Comparison of ENCODE assay signal across 8 cellular contexts in genomic region chr4:174522183-174523002, GRCh38. TPM values are rescaled to one million over a fixed set of nuclear protein-coding genes. Genes with fewer than 3 reads are reported as not detected.
DNase-seq lines count a peak whose midpoint lies in the region; TF ChIP-seq lines count a peak whose summit lies in the region.

Gene HPGD (minus strand): TSS chr4:174522488. CDS start chr4:174522451, 37 bp downstream.

- no peak within 1 kb of the TSS for H3K18ac ChIP-seq in mesendoderm (ENCODE audit: low read length)

- CTCF ChIA-PET in HEK293 (lab: Yijun Ruan, JAX): interaction anchor here (0.6 kb wide), 1 partner anchor 219 kb away, joined by 3 read pairs; no protein-coding TSS in a partner anchor
- CTCF ChIA-PET in activated CD4-positive, alpha-beta T cell treated with anti-CD3 and anti-CD28 coated beads, Interleukin-2, amount 10 ng/mL, durations not matched to agents 7 days and 5 days (lab: Charles Lee): no interaction called here

- H3K27me3 ChIP-seq in ectodermal cell (ENCODE audit: control insufficient read depth, insufficient read depth, low read length, poor library complexity, severe bottlenecking) (peaks cover 41% of the 10 kb centered on the region), mesendoderm (ENCODE audit: insufficient read depth, low read length, poor library complexity) (no peaks in the 10 kb centered on the region)

- no peaks in the 10 kb centered on the region for H3K36me3 Mint-ChIP-seq in activated CD4-positive, alpha-beta T cell treated with anti-CD3 and anti-CD28 coated beads, Interleukin-2, amount 10 ng/mL, durations not matched to agents 7 days and 5 days (ENCODE audit: low read depth)

- H2BK120ac ChIP-seq in mesendoderm (ENCODE audit: low read depth, low read length): no peak within 1 kb of the TSS

- H3K4me1 ChIP-seq in HEK293 (ENCODE audit: control insufficient read depth, insufficient read depth, low read length) (no peaks in the 10 kb centered on the region; the same call in 1 of the 2 replicates), ectodermal cell (ENCODE audit: control insufficient read depth, insufficient read depth, low read length) (peaks cover 11% of the 10 kb centered on the region), mesendoderm (ENCODE audit: control insufficient read depth, low read depth, low read length) (no peaks in the 10 kb centered on the region)

- peak within 1 kb of the TSS; percentile 46 for H3K9ac ChIP-seq in mesendoderm (ENCODE audit: low read length)

- no peak within 1 kb of the TSS for H2BK5ac ChIP-seq in mesendoderm (ENCODE audit: low read length)

- no peak within 1 kb of the TSS for H4K8ac ChIP-seq in mesendoderm (ENCODE audit: low read depth, low read length)

- H3K4me2 ChIP-seq in mesendoderm (ENCODE audit: low read length): peak within 1 kb of the TSS; percentile 30

- H3K27me3 Mint-ChIP-seq in activated CD4-positive, alpha-beta T cell treated with anti-CD3 and anti-CD28 coated beads, Interleukin-2, amount 10 ng/mL, durations not matched to agents 7 days and 5 days: peaks cover 40% of the 10 kb centered on the region

- H3K36me3 ChIP-seq in HEK293 (ENCODE audit: control insufficient read depth in 2 of 2, insufficient read depth in 1 of 2, low read length in 2 of 2) (no peaks in the 10 kb centered on the region), ectodermal cell (ENCODE audit: control insufficient read depth, insufficient read depth, low read length) (no peaks in the 10 kb centered on the region), mesendoderm (ENCODE audit: control insufficient read depth, insufficient read depth, low read length) (no peaks in the 10 kb centered on the region)

- H3K27ac Mint-ChIP-seq in activated CD4-positive, alpha-beta T cell treated with anti-CD3 and anti-CD28 coated beads, Interleukin-2, amount 10 ng/mL, durations not matched to agents 7 days and 5 days: peak within 1 kb of the TSS; percentile 82

- H3K4me3 ChIP-seq in HEK293 (ENCODE audit: low read depth, low read length): peak within 1 kb of the TSS; percentile 52
- peak within 1 kb of the TSS; percentile 56 for H3K4me3 ChIP-seq in ectodermal cell (ENCODE audit: insufficient read depth, low read depth, low read length)
- peak within 1 kb of the TSS; percentile 50 for H3K4me3 ChIP-seq in mesendoderm (ENCODE audit: low read length)

- H3K4me1 Mint-ChIP-seq in activated CD4-positive, alpha-beta T cell treated with anti-CD3 and anti-CD28 coated beads, Interleukin-2, amount 10 ng/mL, durations not matched to agents 7 days and 5 days: peaks cover 23% of the 10 kb centered on the region

- no peak within 1 kb of the TSS for H2BK15ac ChIP-seq in mesendoderm (replicated peaks; ENCODE audit: low read depth)

- no peaks in the 10 kb centered on the region for H3K9me3 ChIP-seq in HEK293 (ENCODE audit: control insufficient read depth, insufficient read depth, low read depth, low read length)
- H3K9me3 ChIP-seq in ectodermal cell (ENCODE audit: control insufficient read depth, low read length): no peaks in the 10 kb centered on the region

- H3K4me3 Mint-ChIP-seq in activated CD4-positive, alpha-beta T cell treated with anti-CD3 and anti-CD28 coated beads, Interleukin-2, amount 10 ng/mL, durations not matched to agents 7 days and 5 days: peak within 1 kb of the TSS; percentile 77

- POLR2A ChIA-PET in HEK293 (lab: Yijun Ruan, JAX): interaction anchor here (0.7 to 1.2 kb wide), 3 partner anchors 10 to 39 kb away, joined by 3 to 4 read pairs (median 3); no protein-coding TSS in a partner anchor
- POLR2A ChIA-PET in activated CD4-positive, alpha-beta T cell treated with anti-CD3 and anti-CD28 coated beads, Interleukin-2, amount 10 ng/mL, durations not matched to agents 7 days and 5 days (lab: Charles Lee): no interaction called here

- TF ChIP-seq CTCF in HEK293 (tag by site-specific recombination; IDR thresholded peaks at IDR 0.05): 0 out of 2 replicates have a peak, but pooled peaks have one; percentile 49

- no peaks in the 10 kb centered on the region for H3K9me3 Mint-ChIP-seq in activated CD4-positive, alpha-beta T cell treated with anti-CD3 and anti-CD28 coated beads, Interleukin-2, amount 10 ng/mL, durations not matched to agents 7 days and 5 days

- DNase-seq in GM03348 (ENCODE audit: low spot score) (peak; percentile 29), NCI-H1105 (lab: John Stamatoyannopoulos, UW) (peak; percentile 31), mesendoderm (peak; percentile 79), superior temporal gyrus (ENCODE audit: extremely low spot score) (no peak)
- peak; percentile 74 for DNase-seq in activated CD4-positive, alpha-beta T cell treated with anti-CD3 and anti-CD28 coated beads, Interleukin-2, amount 10 ng/mL, durations not matched to agents 7 days and 5 days
- DNase-seq in stimulated activated CD8-positive, alpha-beta memory T cell treated with anti-CD3 and anti-CD28 coated beads, Interleukin-2, amount 100 ng/mL, for 48 hours (ENCODE audit: low read depth in 2 of 2): peak; percentile 40 to 58

- H3K23ac ChIP-seq in mesendoderm (ENCODE audit: low read length): no peak within 1 kb of the TSS

- no peak within 1 kb of the TSS for H4K5ac ChIP-seq in mesendoderm (ENCODE audit: low read length)

- peak within 1 kb of the TSS; percentile 71 for H3K56ac ChIP-seq in mesendoderm (ENCODE audit: low read length)

- H3K4ac ChIP-seq in mesendoderm (ENCODE audit: low read depth, low read length): no peak within 1 kb of the TSS

- no peak within 1 kb of the TSS for H2AK5ac ChIP-seq in mesendoderm (ENCODE audit: low read length)

- WGBS in ectodermal cell, 2 experiments: 1% methylated on average over 60 of the region's 60 CpGs
- WGBS in mesendoderm (ENCODE audit: extremely low coverage, insufficient coverage, low lambda C conversion rate): no CpG with 5 or more reads among the region's 60 CpGs

- no peaks in the 10 kb centered on the region for H3K79me2 ChIP-seq in mesendoderm (ENCODE audit: control insufficient read depth, insufficient read depth, low read length)

- H3K79me1 ChIP-seq in mesendoderm (ENCODE audit: low read length): no peaks in the 10 kb centered on the region

- H3K27ac ChIP-seq in HEK293 (ENCODE audit: extremely low read depth, low read depth, low read length) (peak within 1 kb of the TSS; percentile 38; the same call in 1 of the 2 replicates), ectodermal cell (ENCODE audit: insufficient read depth, low read depth, low read length, poor library complexity, severe bottlenecking) (no peak within 1 kb of the TSS), mesendoderm (ENCODE audit: low read depth, low read length) (peak within 1 kb of the TSS; percentile 1)

TF ChIP-seq in HEK293, 187 proteins besides CTCF, POLR2A, EP300 and RAD21 (continues in another document):
- TF ChIP-seq ZNF701 (tag by site-specific recombination; IDR thresholded peaks at IDR 0.05) (no peak), TSHZ1 (tag by site-specific recombination; IDR thresholded peaks at IDR 0.05; ENCODE audit: borderline replicate concordance) (no peak), ZNF416 (tag by site-specific recombination; IDR thresholded peaks at IDR 0.05) (no peak), PATZ1 (tag by site-specific recombination; IDR thresholded peaks at IDR 0.05) (0 out of 2 replicates have a peak, but pooled peaks have one; percentile 15), ZNF133 (tag by site-specific recombination; IDR thresholded peaks at IDR 0.05) (peak; percentile 29; the same call in 1 of the 2 replicates), SCRT1 (tag by site-specific recombination; IDR thresholded peaks at IDR 0.05; ENCODE audit: borderline replicate concordance) (no peak), ZNF214 (tag by site-specific recombination; IDR thresholded peaks at IDR 0.05; ENCODE audit: borderline replicate concordance) (no peak)

RNA-seq across cellular contexts. Expression of gene HPGD, which starts in this region (rescaled TPM):
- total RNA-seq in activated CD4-positive, alpha-beta T cell treated with anti-CD3 and anti-CD28 coated beads, Interleukin-2, amount 10 ng/mL, durations not matched to agents 7 days and 5 days: 1 to 10 TPM; 7.3 to 9.3 TPM
- polyA plus RNA-seq in ectodermal cell (2013, experiment 1 of 4): not detected
- polyA plus RNA-seq in ectodermal cell (2013, experiment 2 of 4): 0.30 TPM
- polyA plus RNA-seq in ectodermal cell (2013, experiment 3 of 4): 0.16 TPM
- polyA plus RNA-seq in ectodermal cell (2013, experiment 4 of 4): not detected
- polyA plus RNA-seq in mesendoderm (2013, experiment 1 of 2): 11.1 TPM
- polyA plus RNA-seq in mesendoderm (2013, experiment 2 of 2): 10.6 TPM
